9 cellular contexts compared by ENCODE assay signal in the genomic region with DNA sequence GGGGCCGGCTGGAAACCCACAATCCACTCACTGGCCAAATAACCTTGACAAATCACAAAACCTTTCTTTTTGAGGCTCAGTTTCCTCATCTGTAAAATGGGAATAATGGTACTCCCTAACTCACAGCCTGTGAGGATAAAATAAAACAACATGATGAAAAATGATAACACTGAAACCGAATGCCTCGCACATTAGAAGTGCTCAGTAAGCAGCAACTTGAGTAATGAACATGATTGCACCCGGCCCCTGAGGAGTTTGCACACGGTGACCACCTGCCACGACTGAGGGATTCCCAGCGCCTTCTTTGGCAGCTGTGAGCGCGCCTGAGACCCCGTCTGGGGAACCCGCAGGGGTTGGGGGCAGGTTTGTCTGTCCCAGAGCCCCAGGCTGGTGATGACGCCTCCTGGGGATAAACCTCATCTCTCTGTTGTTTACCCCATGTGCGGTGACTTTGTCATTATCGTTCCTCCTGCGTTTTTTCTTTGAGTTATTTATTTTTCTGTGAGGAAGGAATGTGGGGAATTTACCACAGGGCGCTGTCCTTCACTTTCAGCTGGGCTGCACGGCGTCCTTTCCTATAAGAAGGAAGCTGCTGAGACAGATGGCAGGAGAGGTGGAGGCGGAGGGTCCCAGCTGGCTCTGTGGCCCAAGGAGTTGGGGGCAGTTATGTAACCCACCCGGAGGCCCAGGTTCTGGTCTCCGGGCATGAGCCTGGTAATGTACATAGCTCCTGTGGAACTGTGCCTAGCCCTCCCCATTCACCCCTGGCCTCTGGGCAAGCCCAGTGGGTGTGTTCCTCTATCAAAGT. TPM values are rescaled to one million over a fixed set of nuclear protein-coding genes. Genes with fewer than 3 reads are reported as not detected.
DNase-seq lines count a peak whose midpoint lies in the region; ATAC-seq, FAIRE-seq and TF ChIP-seq lines count a peak whose summit lies in the region.
"Had no signal": no experiment of that assay in that cellular context is flagged by ENCODE, and none has a peak within 500 bp of the region (broad histone marks: within the 10 kb centered on the region; RNA-seq: fewer than 3 reads in every experiment).

No MANE protein-coding gene starts in this region.

- H3K27ac ChIP-seq in kidney (ENCODE audit: low read depth in 2 of 2, low read length in 2 of 2) (peak overlapping the region in 1 of 2 donors; percentile 71), transverse colon (peak overlapping the region; percentile 47 to 89 (median 68))

- no peak for TF ChIP-seq POLR2A in transverse colon (IDR thresholded peaks at IDR 0.05)

- ATAC-seq in GM21390 (IDR thresholded peaks at IDR 0.05; ENCODE audit: unreplicated experiment) (no peak), GM21367 (IDR thresholded peaks at IDR 0.05; ENCODE audit: unreplicated experiment) (no peak)

- intact Hi-C loops in kidney (cut with DNase I) = no loop called here
- intact Hi-C loops in transverse colon (cut with DNase I; ENCODE audit: low total_unique reads) = no loop called here

- no peak overlapping the region for H3K9ac ChIP-seq in kidney (ENCODE audit: low read length in 2 of 2)

- TF ChIP-seq CTCF in kidney (IDR thresholded peaks at IDR 0.05; ENCODE audit: borderline replicate concordance, extremely low read depth, insufficient read depth) = no peak
- TF ChIP-seq CTCF in transverse colon (IDR thresholded peaks at IDR 0.05) = no peak

- H3K4me3 ChIP-seq in kidney (ENCODE audit: low read length in 2 of 2) (no peak overlapping the region), transverse colon (no peak overlapping the region)

- FAIRE-seq in kidney (lab: Jason Lieb, UNC) = no peak

- H3K36me3 ChIP-seq in kidney (ENCODE audit: control insufficient read depth in 1 of 2, insufficient read depth in 2 of 2, low read length in 2 of 2) (no peaks in the 10 kb centered on the region), transverse colon (no peaks in the 10 kb centered on the region)

- 31 to 51% methylated on average over 9 to 21 of the region's 21 CpGs for WGBS in transverse colon (ENCODE audit: low coverage in 1 of 2), 2 donors

- no peaks in the 10 kb centered on the region for H3K27me3 ChIP-seq in transverse colon

- DNase-seq in HS-5 (ENCODE audit: low read depth) (peak; percentile 67), astrocyte of the hippocampus (ENCODE audit: low read depth, low spot score) (peak; percentile 96), kidney (peak; percentile 72), transverse colon (no peak)
- no peak for DNase-seq in stimulated activated CD4-positive, alpha-beta T cell treated with anti-CD3 and anti-CD28 coated beads, Interleukin-12 subunit alpha, Interleukin-12 subunit beta, amount 100 ng/mL, for 4 hours
- DNase-seq: NCI-H187 treated with DMSO at 0.1 percent for 48 hours; stimulated activated CD4-positive, alpha-beta T cell treated with anti-CD3 and anti-CD28 coated beads, Interleukin-15, amount 100 ng/mL, for 24 hours had no signal

- in situ Hi-C loops in transverse colon (cut with MboI; ENCODE audit: low pct_ligation_motif_present in 1 of 4, low pct_unique_long_range_greater_than_20kb in 1 of 4, low sequenced_read_pairs in 3 of 4) = no loop called here

- H3K4me1 ChIP-seq in kidney (ENCODE audit: control insufficient read depth in 1 of 2, insufficient read depth in 1 of 2, low read depth in 1 of 2, low read length in 2 of 2) (peaks cover 35 to 40% of the 10 kb centered on the region in 2 donors), transverse colon (peaks cover 15 to 55% (median 34%) of the 10 kb centered on the region in 4 donors)

- H3K9me3 ChIP-seq in kidney (ENCODE audit: control insufficient read depth in 1 of 2, low read length in 2 of 2) (no peaks in the 10 kb centered on the region), transverse colon (no peaks in the 10 kb centered on the region)

- no peak for TF ChIP-seq EP300 in transverse colon (IDR thresholded peaks at IDR 0.05; ENCODE audit: low read depth)

RNA-seq across cellular contexts. Expression of a gene that starts 3.0 kb away (rescaled TPM):
- total RNA-seq in kidney (87.6 TPM), transverse colon (10 to 100 TPM; 15.5 to 89.4 (median 41.8) TPM)
- polyA plus RNA-seq in kidney (ENCODE audit: insufficient read depth, low read depth, low replicate concordance) = 46.3 TPM

RNA-seq across cellular contexts. Expression of a gene that starts 23.6 kb away (rescaled TPM):
- total RNA-seq in kidney = 0.66 TPM
- 1.3 TPM for polyA plus RNA-seq in kidney (ENCODE audit: insufficient read depth, low read depth, low replicate concordance)
- not detected for total RNA-seq in transverse colon

Comparison
In these comparisons a context has a peak if more than half of its experiments do, and no peak if none do; other contexts are left out.
1. DNase-seq: peak in HS-5 (single experiment), astrocyte of the hippocampus (single experiment) and kidney (single experiment); none in transverse colon (single experiment) and stimulated activated CD4-positive, alpha-beta T cell treated with anti-CD3 and anti-CD28 coated beads, Interleukin-12 subunit alpha, Interleukin-12 subunit beta, amount 100 ng/mL, for 4 hours (single experiment).